Comparison of ENCODE assay signal across 35 cellular contexts in genomic region chr15:91723959-91724358, GRCh38.
"Had no signal": no experiment of that assay in that cellular context is flagged by ENCODE, and none has a peak within 500 bp of the region (broad histone marks: within the 10 kb centered on the region; RNA-seq: fewer than 3 reads in every experiment).

No MANE protein-coding gene starts in this region.

- H3K36me3 ChIP-seq: MG63 had no signal

- H3K4me3 ChIP-seq: MG63 had no signal

- H3K9me3 ChIP-seq: MG63 had no signal

- DNase-seq: Karpas-422, Kasumi-1, MG63, MM.1S, MV-4-11, NCI-H1048, NCI-H1092, NCI-H1092 treated with DMSO at 0.1 percent for 48 hours, NCI-H1105, NCI-H1105 treated with DMSO at 0.1 percent for 48 hours, NCI-H1417, NCI-H1417 treated with DMSO at 0.1 percent for 48 hours, NCI-H1436, NCI-H1436 treated with DMSO at 0.1 percent for 48 hours, NCI-H146, NCI-H1694, NCI-H1694 treated with DMSO at 0.1 percent for 48 hours, NCI-H187, NCI-H187 treated with DMSO at 0.1 percent for 48 hours, NCI-H1930, NCI-H2029, NCI-H2029 treated with DMSO at 0.1 percent for 48 hours, NCI-H2081, NCI-H2081 treated with DMSO at 0.1 percent for 48 hours, NCI-H2107, NCI-H2171, NCI-H2171 treated with DMSO at 0.1 percent for 48 hours, NCI-H2227 treated with DMSO at 0.1 percent for 48 hours, NCI-H226, NCI-H345, NCI-H446, NCI-H446 treated with DMSO at 0.1 percent for 48 hours, NCI-H510A, NCI-H510A treated with DMSO at 0.1 percent for 48 hours had no signal

- H3K9ac ChIP-seq: KMS-11 had no signal

- H3K4me2 ChIP-seq: KMS-11 had no signal

- H3K27ac ChIP-seq: KMS-11 had no signal
